In the genomic region with DNA sequence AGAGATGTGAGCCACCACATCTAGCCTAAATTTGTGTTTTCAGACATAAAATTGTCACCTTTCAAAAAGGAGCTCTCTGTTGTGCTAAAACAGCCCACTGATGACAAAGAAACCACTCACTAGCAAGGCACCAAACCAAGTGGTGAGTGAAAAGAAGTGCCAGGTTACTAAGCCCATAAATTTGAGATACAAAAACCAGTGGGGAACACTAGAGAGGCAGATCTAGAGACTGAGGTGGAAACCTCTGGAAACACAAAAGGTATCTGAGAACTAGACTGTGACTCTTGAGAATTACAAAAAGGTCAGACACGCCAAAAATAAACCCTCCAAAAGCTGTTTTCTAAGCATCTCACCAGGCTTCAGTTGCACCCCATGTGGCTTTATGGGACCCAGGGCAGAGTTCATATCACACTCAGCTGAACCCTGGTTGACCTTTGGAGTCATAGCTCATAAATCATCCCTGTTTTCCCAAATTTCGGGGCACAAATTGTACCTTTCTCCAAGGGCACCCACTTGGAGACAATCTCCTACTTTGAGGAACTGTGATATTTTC, we compare ENCODE assay signal across 21 cellular contexts. TPM values are rescaled to one million over a fixed set of nuclear protein-coding genes. Genes with fewer than 3 reads are reported as not detected.
DNase-seq lines count a peak whose midpoint lies in the region; ATAC-seq and TF ChIP-seq lines count a peak whose summit lies in the region.
"Had no signal": no experiment of that assay in that cellular context is flagged by ENCODE, and none has a peak within 500 bp of the region (broad histone marks: within the 10 kb centered on the region; RNA-seq: fewer than 3 reads in every experiment).

No MANE protein-coding gene starts in this region.

- H3K27ac Mint-ChIP-seq in CD8-positive, alpha-beta memory T cell = peak overlapping the region; percentile 29 to 84 (median 68)
- peak overlapping the region; percentile 31 to 90 for H3K27ac Mint-ChIP-seq in effector memory CD8-positive, alpha-beta T cell
- H3K27ac Mint-ChIP-seq in natural killer cell = peak overlapping the region; percentile 80 to 85
- no peak overlapping the region for H3K27ac Mint-ChIP-seq in activated naive CD4-positive, alpha-beta T cell treated with anti-CD3 and anti-CD28 coated beads for 36 hours

- DNase-seq in CD8-positive, alpha-beta memory T cell = no peak
- no peak for DNase-seq in HEK293T (ENCODE audit: extremely low spot score)
- no peak for DNase-seq in effector memory CD8-positive, alpha-beta T cell
- no peak for DNase-seq in natural killer cell
- no peak for DNase-seq in head of caudate nucleus
- no peak for DNase-seq in NCI-H524 treated with DMSO at 0.1 percent for 48 hours (lab: John Stamatoyannopoulos, UW)
- no peak for DNase-seq in activated naive CD4-positive, alpha-beta T cell treated with anti-CD3 and anti-CD28 coated beads for 36 hours
- DNase-seq: CD4-positive, CD25-positive, alpha-beta regulatory T cell; DND-41; GOT3; NCI-H1092 treated with DMSO at 0.1 percent for 48 hours; NCI-H1436 treated with DMSO at 0.1 percent for 48 hours; NCI-H1930; NCI-H2227 treated with DMSO at 0.1 percent for 48 hours; NCI-H510A treated with DMSO at 0.1 percent for 48 hours; NCI-H774; SIG-M5; SK-N-SH had no signal

- H3K9me3 ChIP-seq in CD8-positive, alpha-beta memory T cell (ENCODE audit: low read length) = no peaks in the 10 kb centered on the region
- H3K9me3 ChIP-seq: SK-N-SH had no signal

- no peaks in the 10 kb centered on the region for H3K27me3 ChIP-seq in CD8-positive, alpha-beta memory T cell (ENCODE audit: insufficient read depth, low read length, poor library complexity, severe bottlenecking)

- no peaks in the 10 kb centered on the region for H3K9me3 Mint-ChIP-seq in CD8-positive, alpha-beta memory T cell
- H3K9me3 Mint-ChIP-seq in effector memory CD8-positive, alpha-beta T cell = no peaks in the 10 kb centered on the region
- H3K9me3 Mint-ChIP-seq in natural killer cell = no peaks in the 10 kb centered on the region
- no peaks in the 10 kb centered on the region for H3K9me3 Mint-ChIP-seq in activated naive CD4-positive, alpha-beta T cell treated with anti-CD3 and anti-CD28 coated beads for 36 hours

- no peak overlapping the region for H3K4me3 ChIP-seq in CD8-positive, alpha-beta memory T cell (ENCODE audit: low read length)
- H3K4me3 ChIP-seq: GM12878 had no signal

- intact Hi-C loops in natural killer cell (cut with micrococcal nuclease) = no loop called here
- intact Hi-C loops in head of caudate nucleus (cut with DNase I) = no loop called here
- intact Hi-C loops in activated naive CD4-positive, alpha-beta T cell treated with anti-CD3 and anti-CD28 coated beads for 36 hours (cut with micrococcal nuclease) = no loop called here

- POLR2A ChIA-PET in CD8-positive, alpha-beta memory T cell (lab: Charles Lee) = no interaction called here
- POLR2A ChIA-PET in HEK293T (lab: Yijun Ruan, JAX) = no interaction called here

- TF ChIP-seq CTCF in natural killer cell (IDR thresholded peaks at IDR 0.05) = no peak

- no peak overlapping the region for H3K4me3 Mint-ChIP-seq in CD8-positive, alpha-beta memory T cell
- peak overlapping the region in 1 of 2 donors; percentile 65 for H3K4me3 Mint-ChIP-seq in effector memory CD8-positive, alpha-beta T cell
- H3K4me3 Mint-ChIP-seq in natural killer cell = peak overlapping the region; percentile 58
- H3K4me3 Mint-ChIP-seq in activated naive CD4-positive, alpha-beta T cell treated with anti-CD3 and anti-CD28 coated beads for 36 hours = no peak overlapping the region

- H3K27me3 Mint-ChIP-seq in CD8-positive, alpha-beta memory T cell = no peaks in the 10 kb centered on the region
- H3K27me3 Mint-ChIP-seq in effector memory CD8-positive, alpha-beta T cell = no peaks in the 10 kb centered on the region
- H3K27me3 Mint-ChIP-seq in natural killer cell (ENCODE audit: low read depth in 2 of 2) = no peaks in the 10 kb centered on the region
- H3K27me3 Mint-ChIP-seq in activated naive CD4-positive, alpha-beta T cell treated with anti-CD3 and anti-CD28 coated beads for 36 hours (ENCODE audit: low read depth) = no peaks in the 10 kb centered on the region
- H3K27me3 Mint-ChIP-seq: CD4-positive, CD25-positive, alpha-beta regulatory T cell had no signal

- CTCF ChIA-PET in CD8-positive, alpha-beta memory T cell (lab: Charles Lee) = interaction anchor here (1.1 kb wide), 1 partner anchor 12 kb away, joined by 3 read pairs; no protein-coding TSS in a partner anchor
- CTCF ChIA-PET in HEK293T (lab: Yijun Ruan, JAX) = no interaction called here
- CTCF ChIA-PET in activated naive CD4-positive, alpha-beta T cell treated with anti-CD3 and anti-CD28 coated beads for 36 hours (lab: Charles Lee) = interaction anchor here (1.1 to 1.3 kb wide), 2 partner anchors 12 to 25 kb away, joined by 3 read pairs; no protein-coding TSS in a partner anchor

- H3K36me3 ChIP-seq in CD8-positive, alpha-beta memory T cell (ENCODE audit: insufficient read depth, low read length) = peaks cover 22% of the 10 kb centered on the region

- H3K36me3 Mint-ChIP-seq in CD8-positive, alpha-beta memory T cell = peaks cover 25 to 80% (median 35%) of the 10 kb centered on the region in 3 donors
- H3K36me3 Mint-ChIP-seq in effector memory CD8-positive, alpha-beta T cell (ENCODE audit: insufficient read depth) = peaks cover 60% of the 10 kb centered on the region
- peaks cover 34% of the 10 kb centered on the region for H3K36me3 Mint-ChIP-seq in natural killer cell
- H3K36me3 Mint-ChIP-seq in activated naive CD4-positive, alpha-beta T cell treated with anti-CD3 and anti-CD28 coated beads for 36 hours (ENCODE audit: low read depth) = peaks cover 4% of the 10 kb centered on the region

- ATAC-seq in effector memory CD8-positive, alpha-beta T cell (replicated peaks) = no peak
- ATAC-seq in natural killer cell = peak in 2 of 3 donors; percentile 34 to 49
- ATAC-seq: GM12878, Panc1 had no signal

- peaks cover 38% of the 10 kb centered on the region for H3K4me1 ChIP-seq in CD8-positive, alpha-beta memory T cell (ENCODE audit: insufficient read depth, low read length)

- H3K27ac ChIP-seq in CD8-positive, alpha-beta memory T cell (ENCODE audit: low read depth, low read length) = no peak overlapping the region
- H3K27ac ChIP-seq: KMS-11 had no signal

- H3K4me1 Mint-ChIP-seq in CD8-positive, alpha-beta memory T cell = peaks cover 88 to 95% (median 93%) of the 10 kb centered on the region in 3 donors
- peaks cover 61 to 86% of the 10 kb centered on the region in 2 donors for H3K4me1 Mint-ChIP-seq in effector memory CD8-positive, alpha-beta T cell (ENCODE audit: low read depth in 2 of 2)
- H3K4me1 Mint-ChIP-seq in natural killer cell = peaks cover 91 to 100% of the 10 kb centered on the region in 2 donors
- H3K4me1 Mint-ChIP-seq in activated naive CD4-positive, alpha-beta T cell treated with anti-CD3 and anti-CD28 coated beads for 36 hours (ENCODE audit: low read depth) = peaks cover 36% of the 10 kb centered on the region

TF ChIP-seq in HEK293T, 16 proteins besides CTCF, POLR2A, EP300 and RAD21:
- no peak for TF ChIP-seq NFRKB (IDR thresholded peaks at IDR 0.05)
- TF ChIP-seq, protein P1, sequence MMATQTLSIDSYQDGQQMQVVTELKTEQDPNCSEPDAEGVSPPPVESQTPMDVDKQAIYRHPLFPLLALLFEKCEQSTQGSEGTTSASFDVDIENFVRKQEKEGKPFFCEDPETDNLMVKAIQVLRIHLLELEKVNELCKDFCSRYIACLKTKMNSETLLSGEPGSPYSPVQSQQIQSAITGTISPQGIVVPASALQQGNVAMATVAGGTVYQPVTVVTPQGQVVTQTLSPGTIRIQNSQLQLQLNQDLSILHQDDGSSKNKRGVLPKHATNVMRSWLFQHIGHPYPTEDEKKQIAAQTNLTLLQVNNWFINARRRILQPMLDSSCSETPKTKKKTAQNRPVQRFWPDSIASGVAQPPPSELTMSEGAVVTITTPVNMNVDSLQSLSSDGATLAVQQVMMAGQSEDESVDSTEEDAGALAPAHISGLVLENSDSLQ (IDR thresholded peaks at IDR 0.05) = peak; percentile 45

RNA-seq across cellular contexts. Expression of a gene that starts 24.2 kb away (rescaled TPM):
- 10 to 100 TPM; 12.5 to 14.5 TPM for total RNA-seq in CD8-positive, alpha-beta memory T cell
- 220 TPM for polyA plus RNA-seq in CD8-positive, alpha-beta memory T cell
- total RNA-seq in natural killer cell = 100 to 1,000 TPM; 322 to 413 (median 339) TPM
- 1 to 10 TPM; 1.0 to 2.3 TPM for total RNA-seq in activated naive CD4-positive, alpha-beta T cell treated with anti-CD3 and anti-CD28 coated beads for 36 hours

Comparison
In these comparisons a context has a peak if more than half of its experiments do, and no peak if none do; other contexts are left out.
1. RNA of a gene that starts 24.2 kb away (total RNA-seq): 322 to 413 TPM in natural killer cell; 12.5 to 14.5 TPM in CD8-positive, alpha-beta memory T cell and 1.0 to 2.3 TPM in activated naive CD4-positive, alpha-beta T cell treated with anti-CD3 and anti-CD28 coated beads for 36 hours; every median in the first group is over 10 times any median in the second.